Comparison of ENCODE assay signal across 16 cellular contexts in the genomic region with DNA sequence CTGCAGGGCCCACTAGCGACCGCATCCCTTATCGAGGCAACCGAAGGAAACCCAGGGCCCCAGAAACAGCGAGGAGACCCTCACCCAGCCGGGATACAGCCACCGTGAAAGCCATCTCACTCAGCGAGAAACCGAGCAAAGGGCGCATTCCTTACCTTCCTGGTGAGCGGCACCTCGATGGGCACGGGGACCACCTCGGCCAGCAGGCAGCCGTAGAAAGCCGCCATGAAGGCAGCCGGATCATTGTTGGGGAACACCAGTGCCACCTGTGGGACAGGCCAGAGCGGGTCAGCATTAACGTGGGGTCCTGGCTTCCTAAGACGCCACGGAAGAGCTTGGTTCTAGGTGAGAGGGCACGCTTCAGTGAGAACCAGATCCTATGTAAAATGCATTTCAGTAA.
"Had no signal": no experiment of that assay in that cellular context is flagged by ENCODE, and none has a peak within 500 bp of the region (broad histone marks: within the 10 kb centered on the region; RNA-seq: fewer than 3 reads in every experiment).

No MANE protein-coding gene starts in this region.

- H3K36me3 ChIP-seq: lower lobe of right lung had no signal

- H3K9me3 ChIP-seq: left ventricle myocardium inferior, lower lobe of right lung, tibial artery had no signal

- ATAC-seq: esophagus mucosa; left cardiac atrium; stimulated activated memory B cell treated with anti-CD40 and anti-IgM and Interleukin-4, amounts not matched to agents 10 μg/mL and 1 μg/mL and 100 μg/mL, for 72 hours had no signal

- H3K27ac ChIP-seq: dorsolateral prefrontal cortex, left ventricle myocardium inferior, lower lobe of right lung, tibial artery had no signal

- FAIRE-seq: endometrium, frontal cortex, kidney had no signal

- DNase-seq: cortex of kidney; dorsolateral prefrontal cortex; effector CD8-positive, alpha-beta T cell; immature natural killer cell; kidney; left cardiac atrium; left ventricle myocardium inferior; lower lobe of right lung; naive B cell; posterior cingulate gyrus; stimulated activated CD4-positive, alpha-beta T cell treated with anti-CD3 and anti-CD28 coated beads, Interleukin-4, amount 100 ng/mL, for 1 hour; tibial artery had no signal

- H3K4me3 ChIP-seq: dorsolateral prefrontal cortex, left ventricle myocardium inferior, lower lobe of right lung, tibial artery had no signal

- H3K27me3 ChIP-seq: dorsolateral prefrontal cortex, tibial artery had no signal
